8 cellular contexts compared by ENCODE assay signal in the genomic region with DNA sequence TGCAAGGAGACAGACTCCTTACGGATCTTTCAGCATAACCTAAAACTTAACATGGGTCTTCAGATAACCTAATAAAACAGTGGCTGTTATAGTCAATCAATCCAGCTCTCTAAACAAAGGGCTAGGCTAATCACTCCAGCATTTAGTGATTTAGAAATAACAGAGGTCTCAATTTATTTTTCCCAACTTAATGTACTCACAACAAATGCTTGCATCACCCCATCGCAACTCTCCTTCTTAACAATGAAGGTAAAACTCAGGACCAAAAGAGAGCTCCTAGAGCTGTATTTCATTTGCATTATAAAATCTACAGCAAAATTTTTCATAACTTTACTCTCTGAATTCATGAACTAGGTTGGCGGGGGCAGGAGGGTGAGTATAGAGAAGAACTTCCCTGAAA. TPM values are rescaled to one million over a fixed set of nuclear protein-coding genes. Genes with fewer than 3 reads are reported as not detected.
DNase-seq lines count a peak whose midpoint lies in the region; ATAC-seq and TF ChIP-seq lines count a peak whose summit lies in the region.

No MANE protein-coding gene starts in this region.

- H3K9me3 ChIP-seq in OCI-LY1 (ENCODE audit: low read length) (no peaks in the 10 kb centered on the region), endodermal cell (ENCODE audit: control insufficient read depth, low read length) (no peaks in the 10 kb centered on the region)

- H3K27me3 Mint-ChIP-seq in endodermal cell (ENCODE audit: insufficient read depth) (peaks cover 12% of the 10 kb centered on the region), osteocyte (ENCODE audit: unreplicated experiment) (no peaks in the 10 kb centered on the region)

- no peaks in the 10 kb centered on the region for H3K9me2 ChIP-seq in OCI-LY1 (ENCODE audit: low read depth, low read length)

- peaks cover 29% of the 10 kb centered on the region for H3K4me1 Mint-ChIP-seq in endodermal cell
- H3K4me1 Mint-ChIP-seq in osteocyte (ENCODE audit: unreplicated experiment) = peaks cover 40% of the 10 kb centered on the region

- H4K20me1 ChIP-seq in OCI-LY1 (ENCODE audit: insufficient read depth, low read length) = no peaks in the 10 kb centered on the region

- 83 to 88% methylated on average over 1 to 3 of the region's 3 CpGs for WGBS in endodermal cell (ENCODE audit: insufficient coverage in 1 of 2, insufficient read length in 1 of 2), 2 experiments

- no peak for ATAC-seq in GM18505 (IDR thresholded peaks at IDR 0.05; ENCODE audit: unreplicated experiment)
- ATAC-seq in HG03521 (IDR thresholded peaks at IDR 0.05; ENCODE audit: unreplicated experiment) = no peak

- peak overlapping the region; percentile 85 for H3K27ac ChIP-seq in OCI-LY1 (ENCODE audit: low read depth, low read length, poor library complexity, severe bottlenecking)
- no peak overlapping the region for H3K27ac ChIP-seq in endodermal cell (ENCODE audit: low read depth, low read length)
- H3K27ac ChIP-seq in caudate nucleus (ENCODE audit: low read depth, low read length) = no peak overlapping the region

- H3K4me3 ChIP-seq in OCI-LY1 (ENCODE audit: low read depth, low read length, poor library complexity, severe bottlenecking) (peak overlapping the region; percentile 89), endodermal cell (ENCODE audit: low read length) (peak overlapping the region; percentile 95)

- peak; percentile 7 for DNase-seq in EH (ENCODE audit: low read depth)
- no peak for DNase-seq in endodermal cell
- DNase-seq in osteocyte (ENCODE audit: extremely low spot score, unreplicated experiment) = no peak
- no peak for DNase-seq in caudate nucleus (lab: John Stamatoyannopoulos, UW)
- no peak for DNase-seq in H4 (ENCODE audit: low spot score)

- no peak overlapping the region for H2AFZ ChIP-seq in OCI-LY1 (ENCODE audit: low read length)

- no peak for TF ChIP-seq POLR2A in GM18505 (IDR thresholded peaks at IDR 0.05; ENCODE audit: borderline replicate concordance, extremely low read depth, insufficient read depth, insufficient read length)

- H3K9me3 Mint-ChIP-seq in endodermal cell (no peaks in the 10 kb centered on the region), osteocyte (ENCODE audit: unreplicated experiment) (no peaks in the 10 kb centered on the region)

- peaks cover 8% of the 10 kb centered on the region; the same call in 1 of the 2 replicates for H3F3A ChIP-seq in OCI-LY1 (ENCODE audit: insufficient read depth, low read length)

- H3K4me3 Mint-ChIP-seq in endodermal cell (peak overlapping the region; percentile 87), osteocyte (ENCODE audit: unreplicated experiment) (peak overlapping the region; percentile 88)

- H3K4me1 ChIP-seq in OCI-LY1 (ENCODE audit: insufficient read depth, low read length, severe bottlenecking) = peaks cover 41% of the 10 kb centered on the region
- peaks cover 4% of the 10 kb centered on the region for H3K4me1 ChIP-seq in endodermal cell (ENCODE audit: control insufficient read depth, insufficient read depth, low read length)

- H3K9ac ChIP-seq in OCI-LY1 (ENCODE audit: low read length) (peak overlapping the region; percentile 83), endodermal cell (ENCODE audit: extremely low read depth, low read length, poor library complexity, severe bottlenecking) (peak overlapping the region; percentile 92)

- peaks cover 5% of the 10 kb centered on the region for H3K36me3 Mint-ChIP-seq in endodermal cell (ENCODE audit: low read depth)
- no peaks in the 10 kb centered on the region for H3K36me3 Mint-ChIP-seq in osteocyte (ENCODE audit: unreplicated experiment)

- H3K4me2 ChIP-seq in OCI-LY1 (ENCODE audit: low read length) = peak overlapping the region; percentile 91

- peaks cover 75% of the 10 kb centered on the region for H3K79me2 ChIP-seq in OCI-LY1 (ENCODE audit: insufficient read depth, low read length)

- H3K27me3 ChIP-seq in OCI-LY1 (ENCODE audit: insufficient read depth, low read length) (no peaks in the 10 kb centered on the region), endodermal cell (ENCODE audit: control insufficient read depth, insufficient read depth, low read length, poor library complexity, severe bottlenecking) (no peaks in the 10 kb centered on the region)

- H3K36me3 ChIP-seq in OCI-LY1 (ENCODE audit: insufficient read depth, low read length) (no peaks in the 10 kb centered on the region), endodermal cell (ENCODE audit: control insufficient read depth, insufficient read depth, low read length) (no peaks in the 10 kb centered on the region)

- TF ChIP-seq CTCF in OCI-LY1 (IDR thresholded peaks at IDR 0.05; ENCODE audit: low read length) (no peak), endodermal cell (conservative IDR thresholded peaks at IDR 0.05) (no peak), osteocyte (IDR thresholded peaks at IDR 0.05) (no peak)

- H3K27ac Mint-ChIP-seq in endodermal cell (no peak overlapping the region), osteocyte (ENCODE audit: unreplicated experiment) (peak overlapping the region; percentile 97)

RNA-seq across cellular contexts. Expression of a gene that starts 1.1 kb away (rescaled TPM):
- total RNA-seq in endodermal cell (10 to 100 TPM; 14.5 to 18.1 TPM), osteocyte (12.6 TPM in 2 replicates)
- polyA plus RNA-seq in endodermal cell (2013, experiment 1 of 2) = 14.6 TPM
- 13.5 TPM for polyA plus RNA-seq in endodermal cell (2013, experiment 2 of 2)
- 13.9 and 15.4 TPM in 2 replicates for total RNA-seq in H4 (2014; rRNA removed; shearing (Covaris generic))

RNA-seq across cellular contexts. Expression of a gene that starts 25.5 kb away (rescaled TPM):
- total RNA-seq in endodermal cell = 10 to 100 TPM; 34.8 to 39.4 TPM
- polyA plus RNA-seq in endodermal cell (2013, experiment 1 of 2) = 57.3 TPM
- polyA plus RNA-seq in endodermal cell (2013, experiment 2 of 2) = 59.4 TPM
- 33.8 and 38.5 TPM in 2 replicates for total RNA-seq in osteocyte
- 99.9 and 103 TPM in 2 replicates for total RNA-seq in H4 (2014; rRNA removed; shearing (Covaris generic))
